In the genomic region with DNA sequence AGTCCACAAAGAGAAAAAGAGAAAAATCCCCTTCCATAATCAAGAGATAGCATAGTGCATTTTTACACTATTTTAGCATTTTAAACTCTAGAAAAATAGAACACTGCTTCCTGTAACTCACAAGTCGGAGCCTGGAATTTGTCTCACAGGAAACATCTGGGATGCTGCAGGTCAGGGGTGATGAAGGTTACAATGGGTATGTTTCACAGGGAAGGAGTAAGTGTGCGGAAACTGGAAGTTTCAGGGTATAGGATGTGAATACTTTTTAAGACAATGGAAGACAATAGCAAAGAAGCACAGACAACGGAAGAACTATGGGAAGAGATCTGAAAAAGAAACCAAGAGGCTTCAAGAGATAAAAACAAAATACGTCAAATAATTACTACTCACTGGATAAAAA, we compare ENCODE assay signal across 15 cellular contexts.
"Had no signal": no experiment of that assay in that cellular context is flagged by ENCODE, and none has a peak within 500 bp of the region (broad histone marks: within the 10 kb centered on the region; RNA-seq: fewer than 3 reads in every experiment).

No MANE protein-coding gene starts in this region.

- H3K27ac Mint-ChIP-seq: activated CD4-positive, alpha-beta T cell treated with anti-CD3 and anti-CD28 coated beads, Interleukin-2, amount 10 ng/mL, durations not matched to agents 7 days and 5 days; activated naive CD4-positive, alpha-beta T cell treated with anti-CD3 and anti-CD28 coated beads, Interleukin-2, amount 10 ng/mL, durations not matched to agents 7 days and 5 days; activated T-helper 2 cell treated with anti-CD3 and anti-CD28 coated beads, Interferon-gamma antibody, Interleukin-2, Interleukin-4, amounts not matched to agents 10 μg/mL and 5 μg/mL and 100 μg/mL, durations not matched to agents 14 hours and 24 hours and 36 hours; memory B cell; stimulated activated effector memory CD8-positive, alpha-beta T cell treated with anti-CD3 and anti-CD28 coated beads, Interleukin-12 subunit alpha, Interleukin-12 subunit beta, amount 100 ng/mL, for 72 hours had no signal

- H3K4me3 ChIP-seq: body of pancreas, pancreas, skin epidermis, tibial artery, uterus had no signal

- H3K27me3 ChIP-seq: body of pancreas, pancreas, tibial artery, uterus had no signal

- DNase-seq: activated CD4-positive, alpha-beta T cell treated with anti-CD3 and anti-CD28 coated beads, Interleukin-2, amount 10 ng/mL, durations not matched to agents 7 days and 5 days; activated CD4-positive, CD25-positive, alpha-beta regulatory T cell; activated naive CD4-positive, alpha-beta T cell treated with anti-CD3 and anti-CD28 coated beads, Interleukin-2, amount 10 ng/mL, durations not matched to agents 7 days and 5 days; body of pancreas; cerebellar nuclear complex; hypothalamus; pancreas; retina; T-helper 2 cell; tibial artery had no signal

- H3K9me3 ChIP-seq: body of pancreas, pancreas, tibial artery, uterus had no signal

- H3K27me3 Mint-ChIP-seq: activated CD4-positive, alpha-beta T cell treated with anti-CD3 and anti-CD28 coated beads, Interleukin-2, amount 10 ng/mL, durations not matched to agents 7 days and 5 days; activated naive CD4-positive, alpha-beta T cell treated with anti-CD3 and anti-CD28 coated beads, Interleukin-2, amount 10 ng/mL, durations not matched to agents 7 days and 5 days; memory B cell had no signal

- H3K9me3 Mint-ChIP-seq: activated CD4-positive, alpha-beta T cell treated with anti-CD3 and anti-CD28 coated beads, Interleukin-2, amount 10 ng/mL, durations not matched to agents 7 days and 5 days; activated naive CD4-positive, alpha-beta T cell treated with anti-CD3 and anti-CD28 coated beads, Interleukin-2, amount 10 ng/mL, durations not matched to agents 7 days and 5 days; activated T-helper 2 cell treated with anti-CD3 and anti-CD28 coated beads, Interferon-gamma antibody, Interleukin-2, Interleukin-4, amounts not matched to agents 10 μg/mL and 5 μg/mL and 100 μg/mL, durations not matched to agents 14 hours and 24 hours and 36 hours; stimulated activated effector memory CD8-positive, alpha-beta T cell treated with anti-CD3 and anti-CD28 coated beads, Interleukin-12 subunit alpha, Interleukin-12 subunit beta, amount 100 ng/mL, for 72 hours had no signal

- FAIRE-seq: pancreas had no signal

- ATAC-seq: body of pancreas; stimulated activated effector memory CD8-positive, alpha-beta T cell treated with anti-CD3 and anti-CD28 coated beads, Interleukin-12 subunit alpha, Interleukin-12 subunit beta, amount 100 ng/mL, for 72 hours had no signal

- H3K27ac ChIP-seq: body of pancreas, pancreas, tibial artery had no signal

- H3K36me3 Mint-ChIP-seq: activated naive CD4-positive, alpha-beta T cell treated with anti-CD3 and anti-CD28 coated beads, Interleukin-2, amount 10 ng/mL, durations not matched to agents 7 days and 5 days; stimulated activated effector memory CD8-positive, alpha-beta T cell treated with anti-CD3 and anti-CD28 coated beads, Interleukin-12 subunit alpha, Interleukin-12 subunit beta, amount 100 ng/mL, for 72 hours had no signal

- H3K4me1 Mint-ChIP-seq: activated CD4-positive, alpha-beta T cell treated with anti-CD3 and anti-CD28 coated beads, Interleukin-2, amount 10 ng/mL, durations not matched to agents 7 days and 5 days; activated naive CD4-positive, alpha-beta T cell treated with anti-CD3 and anti-CD28 coated beads, Interleukin-2, amount 10 ng/mL, durations not matched to agents 7 days and 5 days; memory B cell; stimulated activated effector memory CD8-positive, alpha-beta T cell treated with anti-CD3 and anti-CD28 coated beads, Interleukin-12 subunit alpha, Interleukin-12 subunit beta, amount 100 ng/mL, for 72 hours had no signal

- H3K36me3 ChIP-seq: pancreas, tibial artery, uterus had no signal

- H3K4me1 ChIP-seq: body of pancreas, pancreas, tibial artery, uterus had no signal

- H3K4me3 Mint-ChIP-seq: activated CD4-positive, alpha-beta T cell treated with anti-CD3 and anti-CD28 coated beads, Interleukin-2, amount 10 ng/mL, durations not matched to agents 7 days and 5 days; activated naive CD4-positive, alpha-beta T cell treated with anti-CD3 and anti-CD28 coated beads, Interleukin-2, amount 10 ng/mL, durations not matched to agents 7 days and 5 days; memory B cell; stimulated activated effector memory CD8-positive, alpha-beta T cell treated with anti-CD3 and anti-CD28 coated beads, Interleukin-12 subunit alpha, Interleukin-12 subunit beta, amount 100 ng/mL, for 72 hours had no signal
